8 cellular contexts compared by ENCODE assay signal in genomic region chr6:157990321-157991066, GRCh38. TPM values are rescaled to one million over a fixed set of nuclear protein-coding genes. Genes with fewer than 3 reads are reported as not detected.
A peak's percentile ranks its signal among the peaks of the same experiment; 100 is the strongest.
DNase-seq lines count a peak whose midpoint lies in the region; ATAC-seq and TF ChIP-seq lines count a peak whose summit lies in the region.

No MANE protein-coding gene starts in this region.

- peak overlapping the region; percentile 13; the same call in 1 of the 2 replicates for H3K14ac ChIP-seq in IMR-90 (replicated peaks; ENCODE audit: low read depth, low read length)

- no peaks in the 10 kb centered on the region for H3K79me2 ChIP-seq in Karpas-422 (ENCODE audit: low read length)

- H3K79me1 ChIP-seq in IMR-90 (ENCODE audit: low read depth in 1 of 2, low read length in 2 of 2), result peaks cover 15 to 75% of the 10 kb centered on the region in 2 experiments

- peaks cover 65% of the 10 kb centered on the region for H4K20me1 ChIP-seq in IMR-90 (ENCODE audit: insufficient read depth, low read length)
- H4K20me1 ChIP-seq in Karpas-422 (ENCODE audit: insufficient read depth, low read depth, low read length), result no peaks in the 10 kb centered on the region

- ATAC-seq in GM18498 (IDR thresholded peaks at IDR 0.05; ENCODE audit: unreplicated experiment), result peak; percentile 64
- no peak for ATAC-seq in IMR-90 (ENCODE audit: low read depth)
- no peak for ATAC-seq in HG02798 (IDR thresholded peaks at IDR 0.05; ENCODE audit: poor library complexity, unreplicated experiment)

- H2AK9ac ChIP-seq in IMR-90 (replicated peaks; ENCODE audit: low read depth, low read length, poor library complexity), result peak overlapping the region; percentile 25

- H3K4me2 ChIP-seq in IMR-90 (ENCODE audit: low read depth, low read length) (no peak overlapping the region; the same call in 1 of the 2 replicates), Karpas-422 (ENCODE audit: low read depth, low read length, poor library complexity, severe bottlenecking) (no peak overlapping the region)

- H2BK20ac ChIP-seq in IMR-90 (ENCODE audit: low read depth, low read length), result no peak overlapping the region

- no peak overlapping the region for H3K9ac ChIP-seq in IMR-90 (ENCODE audit: low read depth, low read length)
- H3K9ac ChIP-seq in Karpas-422 (ENCODE audit: low read length), result no peak overlapping the region

- POLR2A ChIA-PET in IMR-90 (lab: Charles Lee; ENCODE audit: unreplicated experiment), result no interaction called here

- no peak overlapping the region for H2BK5ac ChIP-seq in IMR-90 (ENCODE audit: low read depth, low read length, poor library complexity, severe bottlenecking)

- no peaks in the 10 kb centered on the region for H3K27me3 ChIP-seq in IMR-90 (ENCODE audit: control insufficient read depth, insufficient read depth, low read length)
- H3K27me3 ChIP-seq in ascending aorta, result no peaks in the 10 kb centered on the region
- no peaks in the 10 kb centered on the region for H3K27me3 ChIP-seq in Karpas-422 (ENCODE audit: low read length)

- 0 out of 3 replicates have a peak overlapping the region, but pooled peaks have one; percentile 26 for H2BK15ac ChIP-seq in IMR-90 (ENCODE audit: low read depth, low read length)

- H3K4ac ChIP-seq in IMR-90 (ENCODE audit: low read depth, low read length), result peak overlapping the region; percentile 44

- H3K4me3 ChIP-seq in IMR-90 (ENCODE audit: insufficient read depth, low read depth, low read length) (no peak overlapping the region), ascending aorta (peak overlapping the region in 1 of 2 donors; percentile 22), Karpas-422 (ENCODE audit: low read length) (no peak overlapping the region)

- TF ChIP-seq CTCF in IMR-90 (conservative IDR thresholded peaks at IDR 0.05; ENCODE audit: low read depth, low read length), result no peak
- no peak for TF ChIP-seq CTCF in ascending aorta (IDR thresholded peaks at IDR 0.05)

- H4K5ac ChIP-seq in IMR-90 (ENCODE audit: low read depth, low read length), result no peak overlapping the region; the same call in 1 of the 2 replicates

- no peak overlapping the region for H3K56ac ChIP-seq in IMR-90 (ENCODE audit: extremely low read depth, insufficient read depth, low read length)

- DNase-seq in IMR-90 (no peak), ascending aorta (ENCODE audit: low spot score in 2 of 2) (no peak), posterior vena cava (ENCODE audit: low spot score) (peak; percentile 73), NCI-H774 (lab: John Stamatoyannopoulos, UW) (no peak), Karpas-422 (no peak), Kasumi-1 (lab: John Stamatoyannopoulos, UW) (no peak)

- H3K23ac ChIP-seq in IMR-90 (ENCODE audit: low read depth, low read length), result peak overlapping the region; percentile 36; the same call in 1 of the 2 replicates

- H3K27ac ChIP-seq in IMR-90 (ENCODE audit: insufficient read depth, low read length) (no peak overlapping the region), ascending aorta (peak overlapping the region; percentile 0 to 59), Karpas-422 (ENCODE audit: low read length) (no peak overlapping the region)

- dilution Hi-C loops in IMR-90 (cut with HindIII; ENCODE audit: low sequenced_read_pairs, unreplicated experiment), result no loop called here

- H3K9me1 ChIP-seq in IMR-90 (ENCODE audit: insufficient read depth, low read length), result peaks cover 33% of the 10 kb centered on the region

- H4K91ac ChIP-seq in IMR-90 (ENCODE audit: insufficient read depth, low read depth, low read length), result peak overlapping the region; percentile 45

- H3K9me2 ChIP-seq in Karpas-422 (replicated peaks; ENCODE audit: insufficient read depth, low read length), result no peaks in the 10 kb centered on the region

- no peak overlapping the region for H2BK120ac ChIP-seq in IMR-90 (ENCODE audit: low read depth, low read length)

- H3K9me3 ChIP-seq in IMR-90 (ENCODE audit: control insufficient read depth, insufficient read depth, low read length) (no peaks in the 10 kb centered on the region), ascending aorta (no peaks in the 10 kb centered on the region), Karpas-422 (ENCODE audit: low read length) (no peaks in the 10 kb centered on the region)

- 81% methylated on average over 6 of the region's 15 CpGs; no CpG with 5 or more reads in 1 of the 2 experiments for WGBS in IMR-90 (ENCODE audit: extremely low coverage in 2 of 2, insufficient read length in 1 of 2), 2 experiments

- no peak for TF ChIP-seq POLR2A in IMR-90 (IDR thresholded peaks at IDR 0.05; ENCODE audit: low read depth, low read length)

- no TSS peak for BruUV-seq in IMR-90 (replicated peaks; lab: Mats Ljungman, UMichigan)

- H4K8ac ChIP-seq in IMR-90 (ENCODE audit: low read depth in 2 of 2, low read length in 2 of 2), result no peak overlapping the region

- in situ Hi-C loops in IMR-90 (cut with MboI; ENCODE audit: low sequenced_read_pairs), result no loop called here

- 0 out of 2 replicates have a peak, but pooled peaks cover 4% of the 10 kb centered on the region for H3K36me3 ChIP-seq in IMR-90 (ENCODE audit: control insufficient read depth, insufficient read depth, low read length)
- H3K36me3 ChIP-seq in ascending aorta, result no peaks in the 10 kb centered on the region
- H3K36me3 ChIP-seq in Karpas-422 (ENCODE audit: insufficient read depth, low read length), result no peaks in the 10 kb centered on the region

- no peak for TF ChIP-seq RAD21 in IMR-90 (IDR thresholded peaks at IDR 0.05; ENCODE audit: low read length)

- peak overlapping the region; percentile 43; the same call in 1 of the 2 replicates for H2AK5ac ChIP-seq in IMR-90 (ENCODE audit: low read depth, low read length)

- no peak overlapping the region for H2AFZ ChIP-seq in IMR-90 (replicated peaks; ENCODE audit: low read length, poor library complexity)
- H2AFZ ChIP-seq in Karpas-422 (ENCODE audit: low read length), result no peak overlapping the region

- intact Hi-C loops in IMR-90 (cut with micrococcal nuclease) (no loop called here), ascending aorta (cut with DNase I) (no loop called here), posterior vena cava (cut with DNase I) (no loop called here)

- no peak overlapping the region; the same call in 1 of the 2 replicates for H3K18ac ChIP-seq in IMR-90 (ENCODE audit: low read depth, low read length)

- CTCF ChIA-PET in IMR-90 (lab: Yijun Ruan, JAX), result no interaction called here

- peaks cover 39% of the 10 kb centered on the region for H3K4me1 ChIP-seq in IMR-90 (ENCODE audit: control insufficient read depth, insufficient read depth, low read length)
- H3K4me1 ChIP-seq in ascending aorta, result peaks cover 0 to 14% of the 10 kb centered on the region in 2 donors
- peaks cover 3% of the 10 kb centered on the region; the same call in 1 of the 2 replicates for H3K4me1 ChIP-seq in Karpas-422 (ENCODE audit: low read length)

TF ChIP-seq in IMR-90, 13 proteins besides CTCF, POLR2A, EP300 and RAD21:
- no peak for TF ChIP-seq RCOR1 (IDR thresholded peaks at IDR 0.05; ENCODE audit: insufficient replicate concordance, low read length)
- no peak for TF ChIP-seq CHD1 (IDR thresholded peaks at IDR 0.05; ENCODE audit: low read depth, low read length)
- TF ChIP-seq MXI1 (IDR thresholded peaks at IDR 0.05; ENCODE audit: borderline replicate concordance, low read depth, low read length), result no peak
- no peak for TF ChIP-seq BHLHE40 (IDR thresholded peaks at IDR 0.05; ENCODE audit: low read depth, low read length)
- no peak for TF ChIP-seq MAFK (IDR thresholded peaks at IDR 0.05; ENCODE audit: low read depth, low read length)
- no peak for TF ChIP-seq CEBPB (IDR thresholded peaks at IDR 0.05; ENCODE audit: low read depth, low read length)
- TF ChIP-seq FOS (IDR thresholded peaks at IDR 0.05; ENCODE audit: low read depth, low read length), result no peak
- TF ChIP-seq SMC3 (IDR thresholded peaks at IDR 0.05; ENCODE audit: low read depth, low read length), result no peak
- no peak for TF ChIP-seq NFE2L2 (IDR thresholded peaks at IDR 0.05; ENCODE audit: low read depth, low read length)
- no peak for TF ChIP-seq ELK1 (IDR thresholded peaks at IDR 0.05; ENCODE audit: borderline replicate concordance, low read depth, low read length)
- TF ChIP-seq USF2 (IDR thresholded peaks at IDR 0.05; ENCODE audit: low read depth, low read length), result no peak
- TF ChIP-seq RFX5 (IDR thresholded peaks at IDR 0.05; ENCODE audit: low read depth, low read length), result no peak
- no peak for TF ChIP-seq MAZ (IDR thresholded peaks at IDR 0.05; ENCODE audit: borderline replicate concordance, low read depth, low read length)

RNA-seq across cellular contexts. Expression of gene SYNJ2, which starts 8.8 kb away (rescaled TPM):
- 43.3 and 45.2 TPM in 2 replicates for total RNA-seq in IMR-90 (2012; rRNA removed)
- 40.8 and 45.6 TPM in 2 replicates for polyA plus RNA-seq in IMR-90 (2012; rRNA removed)
- 21.2 and 29.0 TPM in 2 replicates for polyA plus RNA-seq in IMR-90 (2012; cell fraction: cytosol; rRNA removed)
- polyA plus RNA-seq in IMR-90 (2012; cell fraction: nucleus; rRNA removed; ENCODE audit: low replicate concordance), result 45.7 and 64.6 TPM in 2 replicates
- total RNA-seq in ascending aorta, result 3.0 TPM
- 10 to 100 TPM; 19.6 to 30.4 TPM for total RNA-seq in posterior vena cava
- total RNA-seq in Karpas-422 (2014; rRNA removed; shearing (Covaris generic); ENCODE audit: low replicate concordance), result 0.04 TPM in 1 of 2 replicates, not detected in the other

Comparison
In these comparisons a context has a peak if more than half of its experiments do, and no peak if none do; other contexts are left out.
1. H3K27ac ChIP-seq: peak in ascending aorta (2 of 2); none in IMR-90 (single experiment) and Karpas-422 (single experiment).